ENCODE assay signal across 1 cellular context in the genomic region with DNA sequence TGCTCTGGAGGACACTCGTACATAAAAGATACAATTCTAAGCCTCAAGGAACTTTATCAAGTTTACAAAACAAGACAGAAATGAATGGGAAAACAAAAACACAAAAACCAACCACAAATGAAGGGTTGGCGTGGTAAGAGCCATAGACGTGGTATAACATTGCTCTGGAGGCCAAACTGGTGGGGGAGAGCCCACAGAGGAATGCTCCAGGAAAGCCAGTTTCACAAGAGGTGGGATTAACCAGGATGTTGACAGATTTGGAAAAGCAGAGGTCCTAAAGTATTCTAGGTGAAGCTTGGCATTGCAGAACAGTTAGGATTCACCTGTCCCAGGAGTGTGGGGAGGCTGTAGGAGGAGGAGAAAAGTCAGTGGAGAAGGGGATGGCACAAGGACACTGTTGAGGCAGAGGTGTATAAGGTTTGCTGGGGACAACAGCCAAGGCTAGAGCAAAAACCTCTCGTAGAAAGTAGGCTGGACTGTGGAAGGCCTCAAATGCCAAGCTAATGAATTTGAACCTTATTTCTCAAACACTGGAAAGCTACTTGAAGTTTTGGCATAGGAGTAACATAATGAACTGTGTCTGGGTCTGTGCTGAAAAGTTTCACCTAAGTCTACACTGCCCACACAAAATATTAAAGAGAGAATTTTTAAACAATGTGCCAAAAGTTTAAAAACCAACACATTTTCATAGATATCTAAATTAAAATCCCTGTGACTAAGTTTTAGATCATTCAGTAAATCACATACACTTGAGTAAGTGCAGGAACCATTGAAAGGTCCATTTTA.
TF ChIP-seq lines count a peak whose summit lies in the region.

No MANE protein-coding gene starts in this region.

TF ChIP-seq in HepG2, 621 proteins besides CTCF, POLR2A, EP300 and RAD21 (continued from another document):
- TF ChIP-seq, protein P1, sequence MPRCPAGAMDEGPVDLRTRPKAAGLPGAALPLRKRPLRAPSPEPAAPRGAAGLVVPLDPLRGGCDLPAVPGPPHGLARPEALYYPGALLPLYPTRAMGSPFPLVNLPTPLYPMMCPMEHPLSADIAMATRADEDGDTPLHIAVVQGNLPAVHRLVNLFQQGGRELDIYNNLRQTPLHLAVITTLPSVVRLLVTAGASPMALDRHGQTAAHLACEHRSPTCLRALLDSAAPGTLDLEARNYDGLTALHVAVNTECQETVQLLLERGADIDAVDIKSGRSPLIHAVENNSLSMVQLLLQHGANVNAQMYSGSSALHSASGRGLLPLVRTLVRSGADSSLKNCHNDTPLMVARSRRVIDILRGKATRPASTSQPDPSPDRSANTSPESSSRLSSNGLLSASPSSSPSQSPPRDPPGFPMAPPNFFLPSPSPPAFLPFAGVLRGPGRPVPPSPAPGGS (CRISPR knock-in tag; IDR thresholded peaks at IDR 0.05): 0 out of 2 replicates have a peak, but pooled peaks have one; percentile 44
- TF ChIP-seq GATAD2A (CRISPR knock-in tag; IDR thresholded peaks at IDR 0.05) (peak; percentile 8; the same call in 1 of the 2 replicates), PHF20 (CRISPR knock-in tag; IDR thresholded peaks at IDR 0.05) (no peak), ZNF496 (CRISPR knock-in tag; IDR thresholded peaks at IDR 0.05; ENCODE audit: insufficient replicate concordance) (no peak), ZNF547 (CRISPR knock-in tag; IDR thresholded peaks at IDR 0.05) (0 out of 2 replicates have a peak, but pooled peaks have one; percentile 35), ATF7-NPFF (CRISPR knock-in tag; IDR thresholded peaks at IDR 0.05; ENCODE audit: low read depth) (0 out of 2 replicates have a peak, but pooled peaks have one; percentile 41), ZC3H13 (CRISPR knock-in tag; IDR thresholded peaks at IDR 0.05) (no peak), ZNF614 (CRISPR knock-in tag; IDR thresholded peaks at IDR 0.05; ENCODE audit: borderline replicate concordance) (no peak), NCOA1 (CRISPR knock-in tag; IDR thresholded peaks at IDR 0.05) (no peak), PITX1 (CRISPR knock-in tag; IDR thresholded peaks at IDR 0.05) (0 out of 2 replicates have a peak, but pooled peaks have one; percentile 45), ZMYM4 (CRISPR knock-in tag; IDR thresholded peaks at IDR 0.05) (peak; percentile 36; the same call in 1 of the 2 replicates), ZFP36 (IDR thresholded peaks at IDR 0.05; ENCODE audit: borderline replicate concordance, low read depth, low read length, partially characterized antibody) (no peak), NFIC (IDR thresholded peaks at IDR 0.05; ENCODE audit: low read length) (no peak), NR2F6 (IDR thresholded peaks at IDR 0.05) (no peak), NR2F6 (CRISPR knock-in tag; IDR thresholded peaks at IDR 0.05) (no peak), HMGA1 (CRISPR knock-in tag; conservative IDR thresholded peaks at IDR 0.05) (no peak), TEAD3 (CRISPR knock-in tag; optimal IDR thresholded peaks at IDR 0.05; ENCODE audit: borderline replicate concordance) (peak; percentile 44)
- TF ChIP-seq, protein P2, sequence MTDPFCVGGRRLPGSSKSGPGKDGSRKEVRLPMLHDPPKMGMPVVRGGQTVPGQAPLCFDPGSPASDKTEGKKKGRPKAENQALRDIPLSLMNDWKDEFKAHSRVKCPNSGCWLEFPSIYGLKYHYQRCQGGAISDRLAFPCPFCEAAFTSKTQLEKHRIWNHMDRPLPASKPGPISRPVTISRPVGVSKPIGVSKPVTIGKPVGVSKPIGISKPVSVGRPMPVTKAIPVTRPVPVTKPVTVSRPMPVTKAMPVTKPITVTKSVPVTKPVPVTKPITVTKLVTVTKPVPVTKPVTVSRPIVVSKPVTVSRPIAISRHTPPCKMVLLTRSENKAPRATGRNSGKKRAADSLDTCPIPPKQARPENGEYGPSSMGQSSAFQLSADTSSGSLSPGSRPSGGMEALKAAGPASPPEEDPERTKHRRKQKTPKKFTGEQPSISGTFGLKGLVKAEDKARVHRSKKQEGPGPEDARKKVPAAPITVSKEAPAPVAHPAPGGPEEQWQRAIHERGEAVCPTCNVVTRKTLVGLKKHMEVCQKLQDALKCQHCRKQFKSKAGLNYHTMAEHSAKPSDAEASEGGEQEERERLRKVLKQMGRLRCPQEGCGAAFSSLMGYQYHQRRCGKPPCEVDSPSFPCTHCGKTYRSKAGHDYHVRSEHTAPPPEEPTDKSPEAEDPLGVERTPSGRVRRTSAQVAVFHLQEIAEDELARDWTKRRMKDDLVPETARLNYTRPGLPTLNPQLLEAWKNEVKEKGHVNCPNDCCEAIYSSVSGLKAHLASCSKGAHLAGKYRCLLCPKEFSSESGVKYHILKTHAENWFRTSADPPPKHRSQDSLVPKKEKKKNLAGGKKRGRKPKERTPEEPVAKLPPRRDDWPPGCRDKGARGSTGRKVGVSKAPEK (CRISPR knock-in tag; IDR thresholded peaks at IDR 0.05; ENCODE audit: borderline replicate concordance): no peak
